ENCODE assay signal across 12 cellular contexts in genomic region chr11:102730944-102731343, GRCh38. TPM values are rescaled to one million over a fixed set of nuclear protein-coding genes. Genes with fewer than 3 reads are reported as not detected.
"Had no signal": no experiment of that assay in that cellular context is flagged by ENCODE, and none has a peak within 500 bp of the region (broad histone marks: within the 10 kb centered on the region; RNA-seq: fewer than 3 reads in every experiment).

No MANE protein-coding gene starts in this region.

RNA-seq across cellular contexts. Expression of gene MMP8, which starts 6.2 kb away (rescaled TPM):
- total RNA-seq: activated B cell treated with CpG ODN at 0.5 μM for 24 hours; activated CD4-positive, alpha-beta T cell treated with anti-CD3 and anti-CD28 coated beads, Interleukin-2, amount 10 ng/mL, durations not matched to agents 24 days and 14 days; activated CD8-positive, alpha-beta memory T cell treated with anti-CD3 and anti-CD28 coated beads, Interleukin-2, amount 10 ng/mL, durations not matched to agents 7 days and 5 days; activated T-helper 1 cell treated with anti-CD3 and anti-CD28 coated beads, Interleukin-12 subunit alpha, Interleukin-12 subunit beta, Interleukin-2, Interleukin-4 antibody, amounts not matched to agents 30 ng/mL and 10 ng/mL and 1 ng/mL, durations not matched to agents 14 hours and 24 hours and 36 hours; body of pancreas; MCF 10A; NCI-H460; OCI-LY7; Right ventricle myocardium inferior; T-cell had no signal

RNA-seq across cellular contexts. Expression of gene MMP27, which starts 25.4 kb away (rescaled TPM):
- total RNA-seq: activated B cell treated with CpG ODN at 0.5 μM for 24 hours; activated CD4-positive, alpha-beta T cell treated with anti-CD3 and anti-CD28 coated beads, Interleukin-2, amount 10 ng/mL, durations not matched to agents 24 days and 14 days; activated CD8-positive, alpha-beta memory T cell treated with anti-CD3 and anti-CD28 coated beads, Interleukin-2, amount 10 ng/mL, durations not matched to agents 7 days and 5 days; activated T-helper 1 cell treated with anti-CD3 and anti-CD28 coated beads, Interleukin-12 subunit alpha, Interleukin-12 subunit beta, Interleukin-2, Interleukin-4 antibody, amounts not matched to agents 30 ng/mL and 10 ng/mL and 1 ng/mL, durations not matched to agents 14 hours and 24 hours and 36 hours; aorta; body of pancreas; MCF 10A; NCI-H460; OCI-LY7; Right ventricle myocardium inferior; RPMI7951; T-cell had no signal

RNA-seq across cellular contexts. Expression of gene MMP10, which starts 49.5 kb away (rescaled TPM):
- total RNA-seq: activated B cell treated with CpG ODN at 0.5 μM for 24 hours; activated CD4-positive, alpha-beta T cell treated with anti-CD3 and anti-CD28 coated beads, Interleukin-2, amount 10 ng/mL, durations not matched to agents 24 days and 14 days; activated T-helper 1 cell treated with anti-CD3 and anti-CD28 coated beads, Interleukin-12 subunit alpha, Interleukin-12 subunit beta, Interleukin-2, Interleukin-4 antibody, amounts not matched to agents 30 ng/mL and 10 ng/mL and 1 ng/mL, durations not matched to agents 14 hours and 24 hours and 36 hours; aorta; body of pancreas; OCI-LY7; Right ventricle myocardium inferior; T-cell had no signal
